1 cellular context compared by ENCODE assay signal in genomic region chr22:21443735-21444421, GRCh38.
TF ChIP-seq lines count a peak whose summit lies in the region.

No MANE protein-coding gene starts in this region.

TF ChIP-seq in K562, 482 proteins besides CTCF, POLR2A, EP300 and RAD21 (continues in another document):
- TF ChIP-seq, protein P1, sequence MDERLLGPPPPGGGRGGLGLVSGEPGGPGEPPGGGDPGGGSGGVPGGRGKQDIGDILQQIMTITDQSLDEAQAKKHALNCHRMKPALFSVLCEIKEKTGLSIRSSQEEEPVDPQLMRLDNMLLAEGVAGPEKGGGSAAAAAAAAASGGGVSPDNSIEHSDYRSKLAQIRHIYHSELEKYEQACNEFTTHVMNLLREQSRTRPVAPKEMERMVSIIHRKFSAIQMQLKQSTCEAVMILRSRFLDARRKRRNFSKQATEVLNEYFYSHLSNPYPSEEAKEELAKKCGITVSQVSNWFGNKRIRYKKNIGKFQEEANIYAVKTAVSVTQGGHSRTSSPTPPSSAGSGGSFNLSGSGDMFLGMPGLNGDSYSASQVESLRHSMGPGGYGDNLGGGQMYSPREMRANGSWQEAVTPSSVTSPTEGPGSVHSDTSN (CRISPR knock-in tag; IDR thresholded peaks at IDR 0.05; ENCODE audit: low read depth): 0 out of 2 replicates have a peak, but pooled peaks have one; percentile 21
- TF ChIP-seq, protein P1 (tag; conservative IDR thresholded peaks at IDR 0.05; ENCODE audit: low read depth): no peak
- TF ChIP-seq THAP12 (CRISPR knock-in tag; IDR thresholded peaks at IDR 0.05): 0 out of 2 replicates have a peak, but pooled peaks have one; percentile 50
- no peak for TF ChIP-seq XRCC5 (IDR thresholded peaks at IDR 0.05; ENCODE audit: low read depth, low read length)
- no peak for TF ChIP-seq STAT6 (CRISPR knock-in tag; IDR thresholded peaks at IDR 0.05)
- no peak for TF ChIP-seq ZNF277 (CRISPR knock-in tag; IDR thresholded peaks at IDR 0.05; ENCODE audit: borderline replicate concordance)
- peak; percentile 14; the same call in 1 of the 2 replicates for TF ChIP-seq PRMT5 (CRISPR knock-in tag; IDR thresholded peaks at IDR 0.05)
- TF ChIP-seq RBBP5 (IDR thresholded peaks at IDR 0.05; ENCODE audit: borderline replicate concordance, insufficient read depth, low read length, poor library complexity, severe bottlenecking): peak; percentile 8
- TF ChIP-seq STAG1 (CRISPR knock-in tag; IDR thresholded peaks at IDR 0.05; ENCODE audit: borderline replicate concordance): 0 out of 2 replicates have a peak, but pooled peaks have one; percentile 34
- TF ChIP-seq HNRNPLL (IDR thresholded peaks at IDR 0.05; ENCODE audit: low read depth, low read length, poor library complexity, severe bottlenecking): no peak
- no peak for TF ChIP-seq CREB1 (IDR thresholded peaks at IDR 0.05)
- TF ChIP-seq CREB1 (CRISPR knock-in tag; IDR thresholded peaks at IDR 0.05): 0 out of 2 replicates have a peak, but pooled peaks have one; percentile 39
- TF ChIP-seq POLR2G (IDR thresholded peaks at IDR 0.05; ENCODE audit: low read depth, low read length): peak; percentile 52; the same call in 1 of the 2 replicates
- TF ChIP-seq, protein P2, sequence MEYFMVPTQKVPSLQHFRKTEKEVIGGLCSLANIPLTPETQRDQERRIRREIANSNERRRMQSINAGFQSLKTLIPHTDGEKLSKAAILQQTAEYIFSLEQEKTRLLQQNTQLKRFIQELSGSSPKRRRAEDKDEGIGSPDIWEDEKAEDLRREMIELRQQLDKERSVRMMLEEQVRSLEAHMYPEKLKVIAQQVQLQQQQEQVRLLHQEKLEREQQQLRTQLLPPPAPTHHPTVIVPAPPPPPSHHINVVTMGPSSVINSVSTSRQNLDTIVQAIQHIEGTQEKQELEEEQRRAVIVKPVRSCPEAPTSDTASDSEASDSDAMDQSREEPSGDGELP (CRISPR knock-in tag; IDR thresholded peaks at IDR 0.05; ENCODE audit: borderline replicate concordance): peak; percentile 37; the same call in 1 of the 2 replicates
- no peak for TF ChIP-seq ATF7 (IDR thresholded peaks at IDR 0.05)
- TF ChIP-seq HMGN3 (IDR thresholded peaks at IDR 0.05; ENCODE audit: borderline replicate concordance, extremely low read depth, insufficient read length, low read depth, low read length): peak; percentile 60
- TF ChIP-seq GABPB2 (CRISPR knock-in tag; conservative IDR thresholded peaks at IDR 0.05): 0 out of 2 replicates have a peak, but pooled peaks have one; percentile 59
- no peak for TF ChIP-seq BRCA1 (IDR thresholded peaks at IDR 0.05)
- TF ChIP-seq BRCA1 (CRISPR knock-in tag; IDR thresholded peaks at IDR 0.05): peak; percentile 73; the same call in 1 of the 2 replicates
- 0 out of 2 replicates have a peak, but pooled peaks have one; percentile 16 for TF ChIP-seq RB1 (IDR thresholded peaks at IDR 0.05; ENCODE audit: low read depth)
- TF ChIP-seq SIN3A (IDR thresholded peaks at IDR 0.05; ENCODE audit: borderline replicate concordance in 2 of 2, control insufficient read depth in 1 of 2, low read depth in 2 of 2, low read length in 2 of 2): no peak
- TF ChIP-seq CBX5 (IDR thresholded peaks at IDR 0.05; ENCODE audit: borderline replicate concordance, low read depth): no peak
- peak; percentile 25; the same call in 1 of the 2 replicates for TF ChIP-seq ZNF143 (CRISPR knock-in tag; IDR thresholded peaks at IDR 0.05)
- TF ChIP-seq ZNF384 (IDR thresholded peaks at IDR 0.05; ENCODE audit: low read depth, low read length): no peak
- TF ChIP-seq PHB (CRISPR knock-in tag; IDR thresholded peaks at IDR 0.05): 0 out of 2 replicates have a peak, but pooled peaks have one; percentile 31
- no peak for TF ChIP-seq ELF4 (CRISPR knock-in tag; IDR thresholded peaks at IDR 0.05)
- TF ChIP-seq, protein P3, sequence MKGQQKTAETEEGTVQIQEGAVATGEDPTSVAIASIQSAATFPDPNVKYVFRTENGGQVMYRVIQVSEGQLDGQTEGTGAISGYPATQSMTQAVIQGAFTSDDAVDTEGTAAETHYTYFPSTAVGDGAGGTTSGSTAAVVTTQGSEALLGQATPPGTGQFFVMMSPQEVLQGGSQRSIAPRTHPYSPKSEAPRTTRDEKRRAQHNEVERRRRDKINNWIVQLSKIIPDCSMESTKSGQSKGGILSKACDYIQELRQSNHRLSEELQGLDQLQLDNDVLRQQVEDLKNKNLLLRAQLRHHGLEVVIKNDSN (CRISPR knock-in tag; IDR thresholded peaks at IDR 0.05): peak; percentile 54; the same call in 1 of the 2 replicates
- TF ChIP-seq, protein P4, sequence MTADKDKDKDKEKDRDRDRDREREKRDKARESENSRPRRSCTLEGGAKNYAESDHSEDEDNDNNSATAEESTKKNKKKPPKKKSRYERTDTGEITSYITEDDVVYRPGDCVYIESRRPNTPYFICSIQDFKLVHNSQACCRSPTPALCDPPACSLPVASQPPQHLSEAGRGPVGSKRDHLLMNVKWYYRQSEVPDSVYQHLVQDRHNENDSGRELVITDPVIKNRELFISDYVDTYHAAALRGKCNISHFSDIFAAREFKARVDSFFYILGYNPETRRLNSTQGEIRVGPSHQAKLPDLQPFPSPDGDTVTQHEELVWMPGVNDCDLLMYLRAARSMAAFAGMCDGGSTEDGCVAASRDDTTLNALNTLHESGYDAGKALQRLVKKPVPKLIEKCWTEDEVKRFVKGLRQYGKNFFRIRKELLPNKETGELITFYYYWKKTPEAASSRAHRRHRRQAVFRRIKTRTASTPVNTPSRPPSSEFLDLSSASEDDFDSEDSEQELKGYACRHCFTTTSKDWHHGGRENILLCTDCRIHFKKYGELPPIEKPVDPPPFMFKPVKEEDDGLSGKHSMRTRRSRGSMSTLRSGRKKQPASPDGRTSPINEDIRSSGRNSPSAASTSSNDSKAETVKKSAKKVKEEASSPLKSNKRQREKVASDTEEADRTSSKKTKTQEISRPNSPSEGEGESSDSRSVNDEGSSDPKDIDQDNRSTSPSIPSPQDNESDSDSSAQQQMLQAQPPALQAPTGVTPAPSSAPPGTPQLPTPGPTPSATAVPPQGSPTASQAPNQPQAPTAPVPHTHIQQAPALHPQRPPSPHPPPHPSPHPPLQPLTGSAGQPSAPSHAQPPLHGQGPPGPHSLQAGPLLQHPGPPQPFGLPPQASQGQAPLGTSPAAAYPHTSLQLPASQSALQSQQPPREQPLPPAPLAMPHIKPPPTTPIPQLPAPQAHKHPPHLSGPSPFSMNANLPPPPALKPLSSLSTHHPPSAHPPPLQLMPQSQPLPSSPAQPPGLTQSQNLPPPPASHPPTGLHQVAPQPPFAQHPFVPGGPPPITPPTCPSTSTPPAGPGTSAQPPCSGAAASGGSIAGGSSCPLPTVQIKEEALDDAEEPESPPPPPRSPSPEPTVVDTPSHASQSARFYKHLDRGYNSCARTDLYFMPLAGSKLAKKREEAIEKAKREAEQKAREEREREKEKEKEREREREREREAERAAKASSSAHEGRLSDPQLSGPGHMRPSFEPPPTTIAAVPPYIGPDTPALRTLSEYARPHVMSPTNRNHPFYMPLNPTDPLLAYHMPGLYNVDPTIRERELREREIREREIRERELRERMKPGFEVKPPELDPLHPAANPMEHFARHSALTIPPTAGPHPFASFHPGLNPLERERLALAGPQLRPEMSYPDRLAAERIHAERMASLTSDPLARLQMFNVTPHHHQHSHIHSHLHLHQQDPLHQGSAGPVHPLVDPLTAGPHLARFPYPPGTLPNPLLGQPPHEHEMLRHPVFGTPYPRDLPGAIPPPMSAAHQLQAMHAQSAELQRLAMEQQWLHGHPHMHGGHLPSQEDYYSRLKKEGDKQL (CRISPR knock-in tag; IDR thresholded peaks at IDR 0.05; ENCODE audit: borderline replicate concordance): peak; percentile 75; the same call in 1 of the 2 replicates
- peak; percentile 69; the same call in 1 of the 2 replicates for TF ChIP-seq PREB (CRISPR knock-in tag; IDR thresholded peaks at IDR 0.05)
- TF ChIP-seq ZNF324 (CRISPR knock-in tag; IDR thresholded peaks at IDR 0.05): no peak
- TF ChIP-seq NFXL1 (CRISPR knock-in tag; IDR thresholded peaks at IDR 0.05): no peak
- peak in 1 of 2 experiments; percentile 74; a peak in 1 of 4 replicates for TF ChIP-seq MLX (CRISPR knock-in tag; conservative IDR thresholded peaks at IDR 0.05)
- TF ChIP-seq ETS2 (tag; IDR thresholded peaks at IDR 0.05; ENCODE audit: borderline replicate concordance, poor library complexity, severe bottlenecking): no peak
- TF ChIP-seq ZNF696 (CRISPR knock-in tag; conservative IDR thresholded peaks at IDR 0.05): no peak
- no peak for TF ChIP-seq SMARCE1 (IDR thresholded peaks at IDR 0.05)
- no peak for TF ChIP-seq HLTF (IDR thresholded peaks at IDR 0.05)
- TF ChIP-seq NUFIP1 (IDR thresholded peaks at IDR 0.05; ENCODE audit: partially characterized antibody): no peak
- TF ChIP-seq, protein P5, sequence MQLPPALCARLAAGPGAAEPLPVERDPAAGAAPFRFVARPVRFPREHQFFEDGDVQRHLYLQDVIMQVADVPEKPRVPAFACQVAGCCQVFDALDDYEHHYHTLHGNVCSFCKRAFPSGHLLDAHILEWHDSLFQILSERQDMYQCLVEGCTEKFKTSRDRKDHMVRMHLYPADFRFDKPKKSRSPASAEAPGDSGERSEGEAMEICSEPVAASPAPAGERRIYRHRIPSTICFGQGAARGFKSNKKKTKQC (CRISPR knock-in tag; IDR thresholded peaks at IDR 0.05): 0 out of 2 replicates have a peak, but pooled peaks have one; percentile 50
- TF ChIP-seq TGIF2 (CRISPR knock-in tag; IDR thresholded peaks at IDR 0.05): 0 out of 2 replicates have a peak, but pooled peaks have one; percentile 50
- no peak for TF ChIP-seq BDP1 (IDR thresholded peaks at IDR 0.05; ENCODE audit: insufficient read depth, insufficient read length)
- TF ChIP-seq MYNN (IDR thresholded peaks at IDR 0.05): 0 out of 2 replicates have a peak, but pooled peaks have one; percentile 12
- TF ChIP-seq MYNN (CRISPR knock-in tag; IDR thresholded peaks at IDR 0.05): no peak
- TF ChIP-seq KAT7 (CRISPR knock-in tag; IDR thresholded peaks at IDR 0.05; ENCODE audit: borderline replicate concordance): 0 out of 2 replicates have a peak, but pooled peaks have one; percentile 60
- no peak for TF ChIP-seq JUN (IDR thresholded peaks at IDR 0.05; ENCODE audit: borderline replicate concordance, low read depth, low read length)
- peak; percentile 69; the same call in 1 of the 2 replicates for TF ChIP-seq JUN (CRISPR knock-in tag; IDR thresholded peaks at IDR 0.05; ENCODE audit: borderline replicate concordance)
